1 cellular context compared by ENCODE assay signal in the genomic region with DNA sequence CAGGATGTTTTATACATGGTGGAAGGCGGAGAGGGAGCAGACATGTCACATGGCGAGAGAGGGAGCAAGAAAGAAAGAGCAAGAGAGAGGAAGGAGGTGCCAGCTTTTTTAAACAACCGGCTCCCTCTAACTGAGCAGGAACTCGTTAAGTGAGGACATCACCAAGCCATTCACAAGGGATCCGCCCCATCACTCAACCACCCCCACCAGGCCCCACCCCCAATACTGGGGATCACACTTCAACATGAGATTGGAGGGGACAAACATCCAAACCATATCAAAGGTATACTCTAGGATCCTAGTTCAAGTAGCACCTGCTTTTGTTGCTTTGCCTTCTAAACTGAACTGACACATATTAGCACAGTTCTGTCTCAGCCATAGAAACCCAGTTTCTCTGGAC.
TF ChIP-seq lines count a peak whose summit lies in the region.

No MANE protein-coding gene starts in this region.

TF ChIP-seq in GM12878, 131 proteins besides CTCF, POLR2A, EP300 and RAD21:
- TF ChIP-seq IKZF1 (conservative IDR thresholded peaks at IDR 0.05), result no peak
- TF ChIP-seq MEF2A (IDR thresholded peaks at IDR 0.05; ENCODE audit: insufficient read depth, low read depth, low read length), result no peak
- TF ChIP-seq CREM (IDR thresholded peaks at IDR 0.05; ENCODE audit: low read depth), result no peak
- TF ChIP-seq USF1 (IDR thresholded peaks at IDR 0.05; ENCODE audit: borderline replicate concordance, extremely low read length, insufficient read depth, low read depth, low read length), result no peak
- no peak for TF ChIP-seq SPI1 (IDR thresholded peaks at IDR 0.05; ENCODE audit: borderline replicate concordance, insufficient read depth, low read depth, low read length)
- TF ChIP-seq BMI1 (IDR thresholded peaks at IDR 0.05; ENCODE audit: borderline replicate concordance), result no peak
- no peak for TF ChIP-seq YBX1 (IDR thresholded peaks at IDR 0.05)
- no peak for TF ChIP-seq SIN3A (IDR thresholded peaks at IDR 0.05; ENCODE audit: low read depth, low read length)
- TF ChIP-seq SP1 (IDR thresholded peaks at IDR 0.05; ENCODE audit: low read depth, low read length), result no peak
- no peak for TF ChIP-seq MYC (IDR thresholded peaks at IDR 0.05; ENCODE audit: insufficient read depth, insufficient read length, insufficient replicate concordance, low read length, severe bottlenecking)
- TF ChIP-seq RUNX3 (IDR thresholded peaks at IDR 0.05; ENCODE audit: low read length), result no peak
- no peak for TF ChIP-seq CEBPB (IDR thresholded peaks at IDR 0.05; ENCODE audit: borderline replicate concordance in 1 of 2, low read depth in 2 of 2, low read length in 2 of 2)
- no peak for TF ChIP-seq ASH2L (IDR thresholded peaks at IDR 0.05; ENCODE audit: borderline replicate concordance, low read depth)
- no peak for TF ChIP-seq TBL1XR1 (IDR thresholded peaks at IDR 0.05; ENCODE audit: low read depth, low read length)
- no peak for TF ChIP-seq JUND (IDR thresholded peaks at IDR 0.05; ENCODE audit: low read depth, low read length)
- TF ChIP-seq NFYA (IDR thresholded peaks at IDR 0.05; ENCODE audit: borderline replicate concordance, low read depth, low read length), result no peak
- no peak for TF ChIP-seq ESRRA (IDR thresholded peaks at IDR 0.05; ENCODE audit: low read length)
- no peak for TF ChIP-seq MTA3 (IDR thresholded peaks at IDR 0.05; ENCODE audit: borderline replicate concordance, low read length)
- TF ChIP-seq STAT3 (IDR thresholded peaks at IDR 0.05; ENCODE audit: low read depth, low read length), result no peak
